Comparison of ENCODE assay signal across 1 cellular context in the genomic region with DNA sequence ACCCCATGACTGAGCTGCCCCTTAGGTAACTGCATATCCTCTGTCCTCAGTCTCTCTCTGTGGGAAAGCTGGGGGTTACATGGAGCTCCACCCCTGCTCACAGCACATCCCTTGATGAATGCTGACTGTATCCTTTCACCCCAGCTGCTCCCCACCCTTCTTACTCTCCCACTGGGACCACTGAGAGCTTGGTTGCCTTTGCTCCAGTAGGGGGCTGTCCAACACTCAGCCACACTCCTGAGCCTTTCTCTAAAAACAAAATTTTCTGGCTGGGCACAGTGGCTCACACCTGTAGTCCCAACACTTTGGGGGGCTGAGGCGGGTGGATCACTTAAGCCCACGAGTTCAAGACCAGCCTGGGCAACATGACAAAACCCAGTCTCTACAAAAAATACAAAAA.
TF ChIP-seq lines count a peak whose summit lies in the region.

No MANE protein-coding gene starts in this region.

TF ChIP-seq in H1, 55 proteins besides CTCF, POLR2A, EP300 and RAD21:
- TF ChIP-seq CBX8 (IDR thresholded peaks at IDR 0.05; ENCODE audit: borderline replicate concordance, low read depth, low read length) (no peak), SAP30 (IDR thresholded peaks at IDR 0.05; ENCODE audit: insufficient read depth, insufficient replicate concordance, low read length) (no peak), POU5F1 (IDR thresholded peaks at IDR 0.05; ENCODE audit: low read depth, low read length) (no peak), CBX5 (IDR thresholded peaks at IDR 0.05; ENCODE audit: low read depth, low read length) (no peak), SIRT6 (IDR thresholded peaks at IDR 0.05; ENCODE audit: low read length) (no peak), RXRA (IDR thresholded peaks at IDR 0.05; ENCODE audit: insufficient read depth, low read depth, low read length) (no peak), CREB1 (IDR thresholded peaks at IDR 0.05) (no peak), SP1 (IDR thresholded peaks at IDR 0.05; ENCODE audit: low read depth, low read length) (no peak), EGR1 (IDR thresholded peaks at IDR 0.05; ENCODE audit: borderline replicate concordance, low read depth, low read length) (no peak), CHD1 (IDR thresholded peaks at IDR 0.05; ENCODE audit: low read depth, low read length) (no peak), BACH1 (IDR thresholded peaks at IDR 0.05; ENCODE audit: low read length) (no peak), MAFK (IDR thresholded peaks at IDR 0.05; ENCODE audit: low read depth, low read length) (no peak), SP2 (IDR thresholded peaks at IDR 0.05; ENCODE audit: low read length) (no peak)
- TF ChIP-seq, protein P1, sequence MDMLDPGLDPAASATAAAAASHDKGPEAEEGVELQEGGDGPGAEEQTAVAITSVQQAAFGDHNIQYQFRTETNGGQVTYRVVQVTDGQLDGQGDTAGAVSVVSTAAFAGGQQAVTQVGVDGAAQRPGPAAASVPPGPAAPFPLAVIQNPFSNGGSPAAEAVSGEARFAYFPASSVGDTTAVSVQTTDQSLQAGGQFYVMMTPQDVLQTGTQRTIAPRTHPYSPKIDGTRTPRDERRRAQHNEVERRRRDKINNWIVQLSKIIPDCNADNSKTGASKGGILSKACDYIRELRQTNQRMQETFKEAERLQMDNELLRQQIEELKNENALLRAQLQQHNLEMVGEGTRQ (IDR thresholded peaks at IDR 0.05; ENCODE audit: low read length), result no peak
- TF ChIP-seq, protein P2, sequence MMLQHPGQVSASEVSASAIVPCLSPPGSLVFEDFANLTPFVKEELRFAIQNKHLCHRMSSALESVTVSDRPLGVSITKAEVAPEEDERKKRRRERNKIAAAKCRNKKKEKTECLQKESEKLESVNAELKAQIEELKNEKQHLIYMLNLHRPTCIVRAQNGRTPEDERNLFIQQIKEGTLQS (IDR thresholded peaks at IDR 0.05; ENCODE audit: insufficient read depth, low read depth, low read length), result no peak
